14 cellular contexts compared by ENCODE assay signal in genomic region chr1:33341190-33341589, GRCh38. TPM values are rescaled to one million over a fixed set of nuclear protein-coding genes. Genes with fewer than 3 reads are reported as not detected.
DNase-seq lines count a peak whose midpoint lies in the region; ATAC-seq and TF ChIP-seq lines count a peak whose summit lies in the region.
"Had no signal": no experiment of that assay in that cellular context is flagged by ENCODE, and none has a peak within 500 bp of the region (broad histone marks: within the 10 kb centered on the region; RNA-seq: fewer than 3 reads in every experiment).

No MANE protein-coding gene starts in this region.

- no peak overlapping the region for H3K23ac ChIP-seq in trophoblast cell (ENCODE audit: low read length)

- H3K36me3 ChIP-seq in A673 (ENCODE audit: insufficient read depth, low read length, poor library complexity, severe bottlenecking) (peaks cover 10% of the 10 kb centered on the region), fibroblast of lung (ENCODE audit: control insufficient read depth, insufficient read depth, low read length) (peaks cover 4% of the 10 kb centered on the region), trophoblast cell (ENCODE audit: control insufficient read depth in 1 of 2, insufficient read depth in 2 of 2, low read length in 2 of 2) (peaks cover 18 to 23% of the 10 kb centered on the region in 2 experiments)

- POLR2A ChIA-PET in A673 (lab: Charles Lee; ENCODE audit: low non-redundant PET), result interaction anchor here (1.0 kb wide), 1 partner anchor 824 kb away, joined by 5 read pairs; the partner anchor contains the start of gene CSMD2
- POLR2A ChIA-PET in RWPE1 (lab: Yijun Ruan, JAX; ENCODE audit: low non-redundant PET), result no interaction called here

- H3K79me2 ChIP-seq in fibroblast of lung (ENCODE audit: control insufficient read depth, insufficient read depth, low read length) (peaks cover 99% of the 10 kb centered on the region), trophoblast cell (ENCODE audit: control insufficient read depth, insufficient read depth, low read length, poor library complexity) (peaks cover 22% of the 10 kb centered on the region)

- H3K27ac Mint-ChIP-seq in natural killer cell, result no peak overlapping the region

- H3K18ac ChIP-seq in trophoblast cell (ENCODE audit: low read length), result no peak overlapping the region

- H3K4me3 ChIP-seq in A673 (ENCODE audit: low read depth, low read length, poor library complexity, severe bottlenecking), result no peak overlapping the region
- H3K4me3 ChIP-seq in fibroblast of lung (replicated peaks in 1 of 4; ENCODE audit: control extremely low read depth in 1 of 4, insufficient read depth in 1 of 4, low read depth in 3 of 4, low read length in 4 of 4), result no peak overlapping the region
- H3K4me3 ChIP-seq in trophoblast cell (ENCODE audit: low read depth, low read length), result no peak overlapping the region
- H3K4me3 ChIP-seq: K562 had no signal

- no peaks in the 10 kb centered on the region for H3K9me3 Mint-ChIP-seq in natural killer cell

- no peak for ATAC-seq in natural killer cell
- ATAC-seq in HG03108 (IDR thresholded peaks at IDR 0.05; ENCODE audit: unreplicated experiment), result no peak
- ATAC-seq: K562 had no signal

- H3K14ac ChIP-seq in trophoblast cell (ENCODE audit: low read length), result no peak overlapping the region

- H3K4ac ChIP-seq in trophoblast cell (ENCODE audit: low read depth, low read length), result peak overlapping the region; percentile 26

- H2BK5ac ChIP-seq in trophoblast cell (ENCODE audit: low read depth, low read length, poor library complexity), result no peak overlapping the region

- no peak overlapping the region for H2AK5ac ChIP-seq in trophoblast cell (ENCODE audit: low read length)

- H2AFZ ChIP-seq in fibroblast of lung (ENCODE audit: low read length), result no peak overlapping the region
- no peak overlapping the region for H2AFZ ChIP-seq in trophoblast cell (ENCODE audit: insufficient read depth, low read length, poor library complexity)

- no peak overlapping the region for H2BK12ac ChIP-seq in trophoblast cell (ENCODE audit: low read length)

- H3K27ac ChIP-seq in A673 (ENCODE audit: low read depth, low read length, poor library complexity, severe bottlenecking) (peak overlapping the region; percentile 85), RWPE1 (peak overlapping the region; percentile 68), fibroblast of lung (ENCODE audit: insufficient read depth, low read length) (peak overlapping the region; percentile 86), trophoblast cell (ENCODE audit: low read depth, low read length) (no peak overlapping the region)

- H4K12ac ChIP-seq in trophoblast cell (ENCODE audit: low read depth, low read length), result no peak overlapping the region

- DNase-seq in A673 (ENCODE audit: low spot score) (no peak), RWPE1 (ENCODE audit: low spot score) (no peak), fibroblast of lung (ENCODE audit: low read depth in 2 of 2) (no peak), trophoblast cell (peak in 1 of 2 donors; percentile 15), activated gamma-delta T cell (lab: John Stamatoyannopoulos, UW) (no peak), natural killer cell (no peak), NCI-H82 treated with DMSO at 0.1 percent for 48 hours (lab: John Stamatoyannopoulos, UW; ENCODE audit: unreplicated experiment) (no peak)
- DNase-seq: activated CD8-positive, alpha-beta memory T cell treated with anti-CD3 and anti-CD28 coated beads, Interleukin-2, amount 50 U/mL, for 48 hours; AML-193; cerebellar nuclear complex; retina; T-helper 1 cell had no signal

- no TSS peak for BruUV-seq in A673 (replicated peaks; lab: Mats Ljungman, UMichigan)

- no peak overlapping the region for H4K8ac ChIP-seq in trophoblast cell (ENCODE audit: low read depth, low read length)

- H3K4me3 Mint-ChIP-seq in natural killer cell, result no peak overlapping the region

- H3K27me3 ChIP-seq in A673 (replicated peaks; ENCODE audit: insufficient read depth, low read depth, low read length, poor library complexity) (no peaks in the 10 kb centered on the region), fibroblast of lung (ENCODE audit: control insufficient read depth, insufficient read depth, low read length) (no peaks in the 10 kb centered on the region), trophoblast cell (ENCODE audit: insufficient read depth, low read length) (no peaks in the 10 kb centered on the region)

- WGBS in trophoblast cell (ENCODE audit: extremely low coverage, insufficient coverage, insufficient read length), result no CpG with 5 or more reads among the region's 6 CpGs

- H4K91ac ChIP-seq in trophoblast cell (ENCODE audit: low read depth, low read length), result no peak overlapping the region

- H3K4me1 Mint-ChIP-seq in natural killer cell, result peaks cover 19 to 57% of the 10 kb centered on the region in 2 donors

- CTCF ChIA-PET in A673 (lab: Charles Lee) (no interaction called here), RWPE1 (lab: Yijun Ruan, JAX) (no interaction called here)

- H3K9me3 ChIP-seq in A673 (ENCODE audit: low read depth, low read length, poor library complexity, severe bottlenecking) (no peaks in the 10 kb centered on the region), fibroblast of lung (ENCODE audit: control insufficient read depth, insufficient read depth, low read depth, low read length) (no peaks in the 10 kb centered on the region), trophoblast cell (ENCODE audit: insufficient read depth, low read depth, low read length) (no peaks in the 10 kb centered on the region)

- H3K4me1 ChIP-seq in A673 (ENCODE audit: insufficient read depth, low read length, poor library complexity, severe bottlenecking) (peaks cover 93% of the 10 kb centered on the region), fibroblast of lung (ENCODE audit: control insufficient read depth, extremely low read depth, insufficient read depth, low read length) (peaks cover 70% of the 10 kb centered on the region), trophoblast cell (ENCODE audit: control insufficient read depth in 1 of 2, insufficient read depth in 2 of 2, low read length in 2 of 2) (peaks cover 42 to 51% of the 10 kb centered on the region in 2 experiments)

- H3K36me3 Mint-ChIP-seq in natural killer cell, result no peaks in the 10 kb centered on the region

- H2BK120ac ChIP-seq in trophoblast cell (ENCODE audit: insufficient read depth, low read length, poor library complexity), result no peak overlapping the region

- H3K79me1 ChIP-seq in trophoblast cell (ENCODE audit: low read length), result peaks cover 10% of the 10 kb centered on the region

- peak overlapping the region; percentile 25 for H3K4me2 ChIP-seq in fibroblast of lung (ENCODE audit: extremely low read depth, insufficient read depth, low read length)
- H3K4me2 ChIP-seq in trophoblast cell (ENCODE audit: low read length), result no peak overlapping the region

- intact Hi-C loops in A673 (cut with micrococcal nuclease; ENCODE audit: unreplicated experiment) (no loop called here), natural killer cell (cut with micrococcal nuclease) (no loop called here)

- TF ChIP-seq CTCF in A673 (conservative IDR thresholded peaks at IDR 0.05; ENCODE audit: low read depth, low read length) (no peak), RWPE1 (conservative IDR thresholded peaks at IDR 0.05; ENCODE audit: low read depth) (no peak), fibroblast of lung (conservative IDR thresholded peaks at IDR 0.05 in 1 of 2, IDR thresholded peaks at IDR 0.05 in 1 of 2; ENCODE audit: low read depth in 1 of 2, low read length in 2 of 2) (no peak), natural killer cell (IDR thresholded peaks at IDR 0.05) (no peak)

- H4K20me1 ChIP-seq in fibroblast of lung (ENCODE audit: control insufficient read depth, extremely low read depth, insufficient read depth, low read length), result peaks cover 2% of the 10 kb centered on the region

- H3K27me3 Mint-ChIP-seq in natural killer cell (ENCODE audit: low read depth in 2 of 2), result no peaks in the 10 kb centered on the region

- H3K9ac ChIP-seq in fibroblast of lung (ENCODE audit: insufficient read depth, low read length) (no peak overlapping the region), trophoblast cell (ENCODE audit: low read length) (no peak overlapping the region)

RNA-seq across cellular contexts. Expression of gene A3GALT2, which starts 20.3 kb away (rescaled TPM):
- total RNA-seq in A673 (2021) (0.39 TPM in 1 of 2 replicates, not detected in the other), fibroblast of lung (not detected in 2 replicates), natural killer cell (not detected)
- polyA plus RNA-seq in fibroblast of lung, result not detected in 2 replicates
- polyA plus RNA-seq in fibroblast of lung (2012), result not detected in 2 replicates
- not detected in 2 replicates for polyA minus RNA-seq in fibroblast of lung (ENCODE audit: low replicate concordance)
- polyA plus RNA-seq in trophoblast cell (2013), result not detected in 2 replicates
- total RNA-seq: K562 had no signal
- polyA plus RNA-seq: K562 had no signal
